1 cellular context compared by ENCODE assay signal in genomic region chr2:234533631-234534030, GRCh38.
TF ChIP-seq lines count a peak whose summit lies in the region.

No MANE protein-coding gene starts in this region.

TF ChIP-seq in GM23338, 12 proteins besides CTCF, POLR2A, EP300 and RAD21 (continued from another document):
- no peak for TF ChIP-seq POLR2AphosphoS5 (IDR thresholded peaks at IDR 0.05; ENCODE audit: low read depth)
- TF ChIP-seq CREB1 (CRISPR knock-in tag; IDR thresholded peaks at IDR 0.05; ENCODE audit: low read depth) = no peak
- TF ChIP-seq ZNF462 (CRISPR knock-in tag; IDR thresholded peaks at IDR 0.05) = no peak
- TF ChIP-seq EZH2 (IDR thresholded peaks at IDR 0.05; ENCODE audit: low read depth, unreplicated experiment) = no peak
- no peak for TF ChIP-seq JUNB (IDR thresholded peaks at IDR 0.05; ENCODE audit: unreplicated experiment)
